Comparison of ENCODE assay signal across 18 cellular contexts in genomic region chr11:64799256-64799924, GRCh38. TPM values are rescaled to one million over a fixed set of nuclear protein-coding genes. Genes with fewer than 3 reads are reported as not detected.
DNase-seq lines count a peak whose midpoint lies in the region; ATAC-seq and TF ChIP-seq lines count a peak whose summit lies in the region.
"Had no signal": no experiment of that assay in that cellular context is flagged by ENCODE, and none has a peak within 500 bp of the region (broad histone marks: within the 10 kb centered on the region; RNA-seq: fewer than 3 reads in every experiment).

No MANE protein-coding gene starts in this region.

- no peaks in the 10 kb centered on the region for H3K27me3 ChIP-seq in HCT116 (ENCODE audit: insufficient read depth, low read length)
- H3K27me3 ChIP-seq in neutrophil, result no peaks in the 10 kb centered on the region
- H3K27me3 ChIP-seq in SJCRH30, result no peaks in the 10 kb centered on the region
- H3K27me3 ChIP-seq: gastroesophageal sphincter had no signal

- no peak overlapping the region for H2AFZ ChIP-seq in HCT116 (ENCODE audit: low read depth, low read length, poor library complexity, severe bottlenecking)
- H2AFZ ChIP-seq: PC-9 had no signal

- peaks cover 7% of the 10 kb centered on the region for H3K36me3 Mint-ChIP-seq in activated naive CD8-positive, alpha-beta T cell treated with anti-CD3 and anti-CD28 coated beads for 36 hours
- peaks cover 21% of the 10 kb centered on the region for H3K36me3 Mint-ChIP-seq in activated CD4-positive, alpha-beta T cell treated with anti-CD3 and anti-CD28 coated beads for 36 hours (ENCODE audit: low read depth)

- H3K9me3 ChIP-seq in HCT116 (ENCODE audit: control insufficient read depth in 1 of 2, insufficient read depth in 1 of 2, low read depth in 1 of 2, low read length in 2 of 2) (no peaks in the 10 kb centered on the region), neutrophil (no peaks in the 10 kb centered on the region), SJCRH30 (replicated peaks) (no peaks in the 10 kb centered on the region)
- H3K9me3 ChIP-seq: gastroesophageal sphincter had no signal

- no peak for TF ChIP-seq RAD21 in HCT116 (IDR thresholded peaks at IDR 0.05; ENCODE audit: low read depth)

- no peak for TF ChIP-seq POLR2A in HCT116 (IDR thresholded peaks at IDR 0.05; ENCODE audit: borderline replicate concordance, extremely low read depth, insufficient read depth, insufficient read length)

- H3K36me3 ChIP-seq in HCT116 (ENCODE audit: control insufficient read depth in 1 of 2, insufficient read depth in 2 of 2, low read length in 2 of 2) (no peaks in the 10 kb centered on the region; a peak in 1 of 4 replicates), neutrophil (peaks cover 64% of the 10 kb centered on the region), SJCRH30 (no peaks in the 10 kb centered on the region)

- peak overlapping the region; percentile 21 for H3K27ac Mint-ChIP-seq in activated naive CD8-positive, alpha-beta T cell treated with anti-CD3 and anti-CD28 coated beads for 36 hours
- no peak overlapping the region for H3K27ac Mint-ChIP-seq in activated CD4-positive, alpha-beta T cell treated with anti-CD3 and anti-CD28 coated beads for 36 hours

- H3K4me2 ChIP-seq in HCT116 (ENCODE audit: low read length), result no peak overlapping the region
- H3K4me2 ChIP-seq: PC-9 had no signal

- H3K9ac ChIP-seq in HCT116 (ENCODE audit: low read length), result no peak overlapping the region

- H3K4me3 ChIP-seq in GM12865 (ENCODE audit: low read depth, low read length) (peak overlapping the region; percentile 25; the same call in 1 of the 2 replicates), HCT116 (replicated peaks in 1 of 2; ENCODE audit: low read depth in 1 of 2, low read length in 2 of 2) (no peak overlapping the region), neutrophil (ENCODE audit: low read depth in 1 of 2, low read length in 1 of 2) (no peak overlapping the region), SJCRH30 (no peak overlapping the region)
- H3K4me3 ChIP-seq: gastroesophageal sphincter, PC-9 had no signal

- H3K4me3 Mint-ChIP-seq in activated naive CD8-positive, alpha-beta T cell treated with anti-CD3 and anti-CD28 coated beads for 36 hours, result no peak overlapping the region
- no peak overlapping the region for H3K4me3 Mint-ChIP-seq in activated CD4-positive, alpha-beta T cell treated with anti-CD3 and anti-CD28 coated beads for 36 hours

- H3K4me1 ChIP-seq in HCT116 (ENCODE audit: control insufficient read depth in 1 of 2, insufficient read depth in 2 of 2, low read length in 2 of 2), result peaks cover 24 to 50% of the 10 kb centered on the region in 2 experiments
- peaks cover 43 to 52% of the 10 kb centered on the region in 2 experiments for H3K4me1 ChIP-seq in neutrophil (ENCODE audit: control insufficient read depth in 1 of 2, insufficient read depth in 1 of 2, low read depth in 1 of 2, low read length in 1 of 2)
- H3K4me1 ChIP-seq in SJCRH30, result peaks cover 5% of the 10 kb centered on the region; the same call in 1 of the 2 replicates

- H3K4me1 Mint-ChIP-seq in activated naive CD8-positive, alpha-beta T cell treated with anti-CD3 and anti-CD28 coated beads for 36 hours, result peaks cover 30% of the 10 kb centered on the region
- H3K4me1 Mint-ChIP-seq in activated CD4-positive, alpha-beta T cell treated with anti-CD3 and anti-CD28 coated beads for 36 hours, result peaks cover 24% of the 10 kb centered on the region

- peak overlapping the region; percentile 24; the same call in 1 of the 2 replicates for H3K27ac ChIP-seq in HCT116 (ENCODE audit: low read depth, low read length)
- H3K27ac ChIP-seq in neutrophil, result peak overlapping the region; percentile 88
- no peak overlapping the region for H3K27ac ChIP-seq in SJCRH30
- H3K27ac ChIP-seq: PC-9 had no signal

- no peak for TF ChIP-seq CTCF in GM12865 (IDR thresholded peaks at IDR 0.05; ENCODE audit: insufficient read depth, low read depth, low read length, missing control alignments)
- 0 out of 6 replicates have a peak, but pooled peaks of 1 of the 3 experiments have one; percentile 9 for TF ChIP-seq CTCF in HCT116 (IDR thresholded peaks at IDR 0.05 in 2 of 3, conservative IDR thresholded peaks at IDR 0.05 in 1 of 3; ENCODE audit: borderline replicate concordance in 1 of 3, insufficient read depth in 1 of 3, low read depth in 2 of 3, low read length in 2 of 3)
- no peak for TF ChIP-seq CTCF in neutrophil (IDR thresholded peaks at IDR 0.05)

- ATAC-seq in HCT116 (no peak), HG02798 (IDR thresholded peaks at IDR 0.05; ENCODE audit: poor library complexity, unreplicated experiment) (no peak)
- no peak for ATAC-seq in activated CD4-positive, alpha-beta T cell treated with anti-CD3 and anti-CD28 coated beads for 36 hours
- ATAC-seq: gastroesophageal sphincter had no signal

- BruUV-seq in HCT116 (replicated peaks; lab: Mats Ljungman, UMichigan), result no TSS peak

- CTCF ChIA-PET in HCT116 (lab: Charles Lee), result interaction anchor here (1.1 kb wide), 1 partner anchor 12 kb away, joined by 5 read pairs; no protein-coding TSS in a partner anchor
- CTCF ChIA-PET in activated CD4-positive, alpha-beta T cell treated with anti-CD3 and anti-CD28 coated beads for 36 hours (lab: Charles Lee), result interaction anchor here (0.9 to 1.2 kb wide), 4 partner anchors 11 to 111 kb away, joined by 3 to 5 read pairs (median 4); no protein-coding TSS in a partner anchor

- H4K20me1 ChIP-seq in HCT116 (ENCODE audit: insufficient read depth), result no peaks in the 10 kb centered on the region

- RAD21 ChIA-PET in HCT116 (lab: Charles Lee; ENCODE audit: low non-redundant PET in 1 of 2, low total read pairs in 2 of 2, uncharacterized antibody in 2 of 2, unreplicated experiment in 2 of 2), result no interaction called here

- intact Hi-C loops in HCT116 (cut with micrococcal nuclease), result no loop called here
- intact Hi-C loops in activated CD4-positive, alpha-beta T cell treated with anti-CD3 and anti-CD28 coated beads for 36 hours (cut with DNase I, micrococcal nuclease), result no loop called here

- no peaks in the 10 kb centered on the region for H3K9me3 Mint-ChIP-seq in activated naive CD8-positive, alpha-beta T cell treated with anti-CD3 and anti-CD28 coated beads for 36 hours
- H3K9me3 Mint-ChIP-seq in activated CD4-positive, alpha-beta T cell treated with anti-CD3 and anti-CD28 coated beads for 36 hours (ENCODE audit: low read depth), result no peaks in the 10 kb centered on the region

- H3K79me2 ChIP-seq in HCT116 (ENCODE audit: insufficient read depth, low read length), result no peaks in the 10 kb centered on the region; the same call in 1 of the 2 replicates

- POLR2A ChIA-PET in HCT116 (lab: Charles Lee), result interaction anchor here (1.8 kb wide), 1 partner anchor 21 kb away, joined by 6 read pairs; the partner anchor contains the start of gene SF1
- POLR2A ChIA-PET in activated CD4-positive, alpha-beta T cell treated with anti-CD3 and anti-CD28 coated beads for 36 hours (lab: Charles Lee), result interaction anchor here (0.6 kb wide), 1 partner anchor 20 kb away, joined by 3 read pairs; no protein-coding TSS in a partner anchor

- no peaks in the 10 kb centered on the region for H3K9me2 ChIP-seq in HCT116 (ENCODE audit: insufficient read depth)

- DNase-seq in GM12865 (ENCODE audit: low read depth) (peak; percentile 62), HCT116 (ENCODE audit: low read depth, low spot score) (no peak), SJCRH30 (no peak), hippocampal formation (lab: John Stamatoyannopoulos, UW) (no peak)
- no peak for DNase-seq in activated naive CD8-positive, alpha-beta T cell treated with anti-CD3 and anti-CD28 coated beads for 36 hours
- no peak for DNase-seq in activated CD4-positive, alpha-beta T cell treated with anti-CD3 and anti-CD28 coated beads for 36 hours
- DNase-seq: activated CD4-positive, CD25-positive, alpha-beta regulatory T cell; cerebellar nuclear complex; GDM1; IMR-90; islet precursor cell; NCI-H1105; NCI-H446 treated with DMSO at 0.1 percent for 48 hours; PC-9; stimulated activated CD4-positive, alpha-beta T cell treated with anti-CD3 and anti-CD28 coated beads, Interleukin-2, amount 100 ng/mL, for 48 hours had no signal

- H3K27me3 Mint-ChIP-seq in activated naive CD8-positive, alpha-beta T cell treated with anti-CD3 and anti-CD28 coated beads for 36 hours, result no peaks in the 10 kb centered on the region
- H3K27me3 Mint-ChIP-seq in activated CD4-positive, alpha-beta T cell treated with anti-CD3 and anti-CD28 coated beads for 36 hours, result no peaks in the 10 kb centered on the region

TF ChIP-seq in HCT116, 20 proteins besides CTCF, POLR2A, EP300 and RAD21 (continues in another document):
- TF ChIP-seq EZH2phosphoT487 (IDR thresholded peaks at IDR 0.05; ENCODE audit: borderline replicate concordance) (no peak), TCF7L2 (IDR thresholded peaks at IDR 0.05; ENCODE audit: borderline replicate concordance, extremely low read depth, insufficient read depth, insufficient read length) (no peak)

RNA-seq across cellular contexts. Expression of gene MAP4K2, which starts 3.6 kb away (rescaled TPM):
- 44.2 TPM for total RNA-seq in HCT116 (2021; ENCODE audit: unreplicated experiment)
- 37.5 and 38.1 TPM in 2 replicates for polyA plus RNA-seq in HCT116 (2012)
- 10 to 100 TPM; 60.4 to 63.8 TPM for total RNA-seq in activated naive CD8-positive, alpha-beta T cell treated with anti-CD3 and anti-CD28 coated beads for 36 hours
- 10 to 100 TPM; 54.0 to 57.3 TPM for total RNA-seq in activated CD4-positive, alpha-beta T cell treated with anti-CD3 and anti-CD28 coated beads for 36 hours
- 8.9 and 9.6 TPM in 2 replicates for total RNA-seq in SJCRH30 (2014; rRNA removed; shearing (Covaris generic))

RNA-seq across cellular contexts. Expression of gene MEN1, which starts 11.0 kb away (rescaled TPM):
- total RNA-seq in HCT116 (2021; ENCODE audit: unreplicated experiment), result 62.1 TPM
- 46.8 and 54.0 TPM in 2 replicates for polyA plus RNA-seq in HCT116 (2012)
- 10 to 100 TPM; 35.8 to 37.0 TPM for total RNA-seq in activated naive CD8-positive, alpha-beta T cell treated with anti-CD3 and anti-CD28 coated beads for 36 hours
- total RNA-seq in activated CD4-positive, alpha-beta T cell treated with anti-CD3 and anti-CD28 coated beads for 36 hours, result 10 to 100 TPM; 34.8 to 38.5 TPM
- total RNA-seq in SJCRH30 (2014; rRNA removed; shearing (Covaris generic)), result 25.9 and 26.3 TPM in 2 replicates

RNA-seq across cellular contexts. Expression of gene SF1, which starts 21.0 kb away (rescaled TPM):
- 403 TPM for total RNA-seq in HCT116 (2021; ENCODE audit: unreplicated experiment)
- polyA plus RNA-seq in HCT116 (2012), result 177 and 219 TPM in 2 replicates
- total RNA-seq in activated naive CD8-positive, alpha-beta T cell treated with anti-CD3 and anti-CD28 coated beads for 36 hours, result 100 to 1,000 TPM; 453 to 463 TPM
- 100 to 1,000 TPM; 318 to 362 TPM for total RNA-seq in activated CD4-positive, alpha-beta T cell treated with anti-CD3 and anti-CD28 coated beads for 36 hours
- total RNA-seq in SJCRH30 (2014; rRNA removed; shearing (Covaris generic)), result 113 and 117 TPM in 2 replicates

RNA-seq across cellular contexts. Expression of gene PYGM, which starts 39.6 kb away (rescaled TPM):
- 1.7 TPM for total RNA-seq in HCT116 (2021; ENCODE audit: unreplicated experiment)
- 0.51 and 0.56 TPM in 2 replicates for polyA plus RNA-seq in HCT116 (2012)
- 1 to 10 TPM; 1.6 to 1.8 TPM for total RNA-seq in activated naive CD8-positive, alpha-beta T cell treated with anti-CD3 and anti-CD28 coated beads for 36 hours
- 1 to 10 TPM in 1 of 2 experiments, under 1 TPM in 1; 0.87 to 1.5 TPM for total RNA-seq in activated CD4-positive, alpha-beta T cell treated with anti-CD3 and anti-CD28 coated beads for 36 hours
- total RNA-seq in SJCRH30 (2014; rRNA removed; shearing (Covaris generic)), result 7.0 and 8.0 TPM in 2 replicates

RNA-seq across cellular contexts. Expression of gene CDC42BPG, which starts 45.1 kb away (rescaled TPM):
- total RNA-seq in HCT116 (2021; ENCODE audit: unreplicated experiment), result 30.1 TPM
- polyA plus RNA-seq in HCT116 (2012), result 19.3 TPM in 2 replicates
- under 1 TPM; 0.46 to 0.54 TPM for total RNA-seq in activated naive CD8-positive, alpha-beta T cell treated with anti-CD3 and anti-CD28 coated beads for 36 hours
- total RNA-seq in activated CD4-positive, alpha-beta T cell treated with anti-CD3 and anti-CD28 coated beads for 36 hours, result under 1 TPM; 0.28 to 0.39 TPM
- 0.03 and 0.10 TPM in 2 replicates for total RNA-seq in SJCRH30 (2014; rRNA removed; shearing (Covaris generic))
